ENCODE assay signal across 24 cellular contexts in genomic region chr3:129105862-129106261, GRCh38. TPM values are rescaled to one million over a fixed set of nuclear protein-coding genes. Genes with fewer than 3 reads are reported as not detected.
DNase-seq lines count a peak whose midpoint lies in the region; ATAC-seq and TF ChIP-seq lines count a peak whose summit lies in the region.
"Had no signal": no experiment of that assay in that cellular context is flagged by ENCODE, and none has a peak within 500 bp of the region (broad histone marks: within the 10 kb centered on the region; RNA-seq: fewer than 3 reads in every experiment).

No MANE protein-coding gene starts in this region.

- H3K27ac Mint-ChIP-seq in CD8-positive, alpha-beta T cell = peak overlapping the region; percentile 55
- H3K27ac Mint-ChIP-seq in naive thymus-derived CD8-positive, alpha-beta T cell = peak overlapping the region in 8 of 10 donors; percentile 19 to 91 (median 61)
- H3K27ac Mint-ChIP-seq: CD14-positive monocyte had no signal

- H3K4me1 Mint-ChIP-seq in CD8-positive, alpha-beta T cell (ENCODE audit: low read depth) = peaks cover 82% of the 10 kb centered on the region
- peaks cover 55 to 96% (median 88%) of the 10 kb centered on the region in 4 donors for H3K4me1 Mint-ChIP-seq in naive thymus-derived CD8-positive, alpha-beta T cell

- CTCF ChIA-PET in CD8-positive, alpha-beta T cell (lab: Charles Lee) = interaction anchor here (0.8 kb wide), 1 partner anchor 53 kb away, joined by 3 read pairs; no protein-coding TSS in a partner anchor

- H3K4me3 ChIP-seq in CD8-positive, alpha-beta T cell (ENCODE audit: low read depth, low read length) = no peak overlapping the region
- H3K4me3 ChIP-seq in OCI-LY1 (ENCODE audit: low read depth, low read length, poor library complexity, severe bottlenecking) (no peak overlapping the region), adipocyte (ENCODE audit: low read length) (no peak overlapping the region)
- H3K4me3 ChIP-seq: MG63 had no signal

- H3K9ac ChIP-seq in OCI-LY1 (ENCODE audit: low read length) = no peak overlapping the region
- H3K9ac ChIP-seq in adipocyte (ENCODE audit: low read length) = peak overlapping the region; percentile 16

- intact Hi-C loops in CD8-positive, alpha-beta T cell (cut with DNase I, micrococcal nuclease) = no loop called here

- no peak for DNase-seq in CD8-positive, alpha-beta T cell
- DNase-seq in adipocyte (ENCODE audit: low read depth) (no peak), GDM1 (lab: John Stamatoyannopoulos, UW) (no peak)
- no peak for DNase-seq in naive thymus-derived CD8-positive, alpha-beta T cell
- DNase-seq: ACHN; DMS153; GF-D8; Kasumi-1; MG63; NCI-H1092; NCI-H1436 treated with DMSO at 0.1 percent for 48 hours; NCI-H2029; NCI-H2171; NCI-H446; NCI-H748 treated with DMSO at 0.1 percent for 48 hours; NK-92 treated with Interleukin-12 subunit alpha and Interleukin-12 subunit beta, amount 100 ng/mL, for 24 hours had no signal

- POLR2A ChIA-PET in CD8-positive, alpha-beta T cell (lab: Charles Lee) = interaction anchor here (0.8 to 1.7 kb wide), 4 partner anchors 11 to 14 kb away, joined by 3 to 7 read pairs (median 4); no protein-coding TSS in a partner anchor
- POLR2A ChIA-PET in naive thymus-derived CD8-positive, alpha-beta T cell (lab: Charles Lee) = interaction anchor here (1.0 to 7.2 kb wide), 2 partner anchors 15 to 51 kb away, joined by 3 to 140 read pairs; partner anchors contain the start of gene RAB43

- H3K9me3 Mint-ChIP-seq in CD8-positive, alpha-beta T cell = no peaks in the 10 kb centered on the region
- no peaks in the 10 kb centered on the region for H3K9me3 Mint-ChIP-seq in naive thymus-derived CD8-positive, alpha-beta T cell
- H3K9me3 Mint-ChIP-seq: CD14-positive monocyte had no signal

- ATAC-seq in CD8-positive, alpha-beta T cell = no peak
- no peak for ATAC-seq in naive thymus-derived CD8-positive, alpha-beta T cell
- no peak for ATAC-seq in HG03025 (IDR thresholded peaks at IDR 0.05; ENCODE audit: low FRiP score, unreplicated experiment)
- ATAC-seq in HG02571 (IDR thresholded peaks at IDR 0.05; ENCODE audit: unreplicated experiment) = no peak

- H3K4me2 ChIP-seq in OCI-LY1 (ENCODE audit: low read length) = no peak overlapping the region

- TF ChIP-seq CTCF in CD8-positive, alpha-beta T cell (IDR thresholded peaks at IDR 0.05) = no peak
- no peak for TF ChIP-seq CTCF in OCI-LY1 (IDR thresholded peaks at IDR 0.05; ENCODE audit: low read length)

- no peak overlapping the region for H3K27ac ChIP-seq in CD8-positive, alpha-beta T cell (ENCODE audit: low read depth, low read length)
- peak overlapping the region; percentile 8 for H3K27ac ChIP-seq in OCI-LY1 (ENCODE audit: low read depth, low read length, poor library complexity, severe bottlenecking)

- peaks cover 76% of the 10 kb centered on the region for H3K4me1 ChIP-seq in CD8-positive, alpha-beta T cell (ENCODE audit: insufficient read depth, low read length)
- peaks cover 26% of the 10 kb centered on the region for H3K4me1 ChIP-seq in OCI-LY1 (ENCODE audit: insufficient read depth, low read length, severe bottlenecking)
- H3K4me1 ChIP-seq in adipocyte (ENCODE audit: control insufficient read depth, insufficient read depth, low read length) = peaks cover 16% of the 10 kb centered on the region
- H3K4me1 ChIP-seq: Caco-2 had no signal

- H3K27me3 ChIP-seq in CD8-positive, alpha-beta T cell (ENCODE audit: insufficient read depth, low read length) = no peaks in the 10 kb centered on the region
- H3K27me3 ChIP-seq in OCI-LY1 (ENCODE audit: insufficient read depth, low read length) (no peaks in the 10 kb centered on the region), adipocyte (replicated peaks; ENCODE audit: control insufficient read depth, insufficient read depth, low read length) (no peaks in the 10 kb centered on the region)
- H3K27me3 ChIP-seq: MG63 had no signal

- no peaks in the 10 kb centered on the region for H4K20me1 ChIP-seq in OCI-LY1 (ENCODE audit: insufficient read depth, low read length)

- no peaks in the 10 kb centered on the region for H3K9me2 ChIP-seq in OCI-LY1 (ENCODE audit: low read depth, low read length)

- H3K79me2 ChIP-seq in OCI-LY1 (ENCODE audit: insufficient read depth, low read length) = no peaks in the 10 kb centered on the region

- H3K36me3 Mint-ChIP-seq in CD8-positive, alpha-beta T cell = peaks cover 75% of the 10 kb centered on the region
- peaks cover 0 to 80% (median 20%) of the 10 kb centered on the region in 3 donors for H3K36me3 Mint-ChIP-seq in naive thymus-derived CD8-positive, alpha-beta T cell

- no peaks in the 10 kb centered on the region for H3K9me3 ChIP-seq in CD8-positive, alpha-beta T cell (ENCODE audit: low read length)
- no peaks in the 10 kb centered on the region for H3K9me3 ChIP-seq in OCI-LY1 (ENCODE audit: low read length)
- no peaks in the 10 kb centered on the region for H3K9me3 ChIP-seq in adipocyte (ENCODE audit: control insufficient read depth, low read length)
- H3K9me3 ChIP-seq: Caco-2, MG63 had no signal

- peaks cover 17% of the 10 kb centered on the region for H3K36me3 ChIP-seq in CD8-positive, alpha-beta T cell (ENCODE audit: insufficient read depth, low read length)
- H3K36me3 ChIP-seq in OCI-LY1 (ENCODE audit: insufficient read depth, low read length) (peaks cover 19% of the 10 kb centered on the region), adipocyte (ENCODE audit: control insufficient read depth, insufficient read depth, low read length, severe bottlenecking) (peaks cover 16% of the 10 kb centered on the region)
- H3K36me3 ChIP-seq: MG63 had no signal

- H3F3A ChIP-seq in OCI-LY1 (ENCODE audit: insufficient read depth, low read length) = no peaks in the 10 kb centered on the region

- no peak overlapping the region for H3K4me3 Mint-ChIP-seq in CD8-positive, alpha-beta T cell
- peak overlapping the region in 4 of 10 donors; percentile 10 to 77 (median 66) for H3K4me3 Mint-ChIP-seq in naive thymus-derived CD8-positive, alpha-beta T cell
- H3K4me3 Mint-ChIP-seq: CD14-positive monocyte had no signal

- no peak overlapping the region for H2AFZ ChIP-seq in OCI-LY1 (ENCODE audit: low read length)

- no peaks in the 10 kb centered on the region for H3K27me3 Mint-ChIP-seq in CD8-positive, alpha-beta T cell (ENCODE audit: low read depth)
- H3K27me3 Mint-ChIP-seq in naive thymus-derived CD8-positive, alpha-beta T cell = no peaks in the 10 kb centered on the region

RNA-seq across cellular contexts. Expression of gene RAB43, which starts 15.7 kb away (rescaled TPM):
- 10 to 100 TPM; 45.2 to 48.6 TPM for total RNA-seq in CD8-positive, alpha-beta T cell
- 100 to 1,000 TPM; 122 to 130 TPM for total RNA-seq in naive thymus-derived CD8-positive, alpha-beta T cell
- polyA plus RNA-seq in naive thymus-derived CD8-positive, alpha-beta T cell = 10 to 100 TPM; 15.7 to 43.1 (median 27.5) TPM

RNA-seq across cellular contexts. Expression of gene GP9, which starts 45.3 kb away (rescaled TPM):
- not detected for total RNA-seq in CD8-positive, alpha-beta T cell
- not detected for total RNA-seq in naive thymus-derived CD8-positive, alpha-beta T cell
- polyA plus RNA-seq in naive thymus-derived CD8-positive, alpha-beta T cell = not detected
- total RNA-seq: Caco-2, Daoy, OCI-LY7, Right ventricle myocardium superior had no signal

RNA-seq across cellular contexts. Expression of gene ISY1, which starts 55.0 kb away (rescaled TPM):
- 10 to 100 TPM; 35.2 to 38.7 TPM for total RNA-seq in CD8-positive, alpha-beta T cell
- 10 to 100 TPM; 47.1 to 47.2 TPM for total RNA-seq in naive thymus-derived CD8-positive, alpha-beta T cell
- 100 to 1,000 TPM; 101 to 119 (median 107) TPM for polyA plus RNA-seq in naive thymus-derived CD8-positive, alpha-beta T cell
